In the genomic region with DNA sequence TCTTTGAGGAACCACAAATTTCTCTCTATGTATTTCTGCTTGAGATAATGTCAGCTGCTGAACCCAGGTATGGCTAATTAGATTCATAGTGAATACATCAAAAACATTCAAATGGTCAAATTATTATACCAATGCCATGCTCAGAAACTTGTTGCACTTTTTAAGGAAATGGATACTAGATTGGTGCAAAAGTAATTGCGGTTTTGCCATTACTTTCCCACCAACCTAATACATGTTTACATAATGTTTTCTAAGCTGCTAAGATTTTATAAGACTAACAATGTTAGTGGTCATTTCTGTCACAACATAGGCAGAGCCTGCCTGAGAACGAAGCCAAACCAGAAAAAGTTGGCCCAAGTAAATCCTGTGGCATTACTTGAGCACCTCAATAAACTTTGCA, we compare ENCODE assay signal across 28 cellular contexts.
"Had no signal": no experiment of that assay in that cellular context is flagged by ENCODE, and none has a peak within 500 bp of the region (broad histone marks: within the 10 kb centered on the region; RNA-seq: fewer than 3 reads in every experiment).

No MANE protein-coding gene starts in this region.

- H2AFZ ChIP-seq: hepatocyte had no signal

- H3K79me2 ChIP-seq: hepatocyte had no signal

- H3K36me3 ChIP-seq: colonic mucosa, esophagus muscularis mucosa, esophagus squamous epithelium, gastrocnemius medialis, gastroesophageal sphincter, heart left ventricle, heart right ventricle had no signal

- H3K27ac ChIP-seq: colonic mucosa, coronary artery, dorsolateral prefrontal cortex, epithelial cell of prostate, esophagus muscularis mucosa, esophagus squamous epithelium, foreskin keratinocyte, gastrocnemius medialis, gastroesophageal sphincter, heart left ventricle, heart right ventricle, hepatocyte had no signal

- H3K4me1 ChIP-seq: colonic mucosa, esophagus muscularis mucosa, esophagus squamous epithelium, foreskin keratinocyte, gastrocnemius medialis, gastroesophageal sphincter, heart left ventricle, heart right ventricle had no signal

- FAIRE-seq: endometrium, endothelial cell of umbilical vein, frontal cortex had no signal

- H3K27me3 ChIP-seq: colonic mucosa, dorsolateral prefrontal cortex, esophagus muscularis mucosa, esophagus squamous epithelium, foreskin keratinocyte, gastrocnemius medialis, gastroesophageal sphincter, heart left ventricle, heart right ventricle, hepatocyte had no signal

- ATAC-seq: effector memory CD8-positive, alpha-beta T cell; esophagus mucosa; foreskin keratinocyte; gastrocnemius medialis; gastroesophageal sphincter; heart left ventricle; heart right ventricle had no signal

- H3K9me3 ChIP-seq: colonic mucosa, esophagus muscularis mucosa, esophagus squamous epithelium, gastrocnemius medialis, gastroesophageal sphincter, heart left ventricle, heart right ventricle had no signal

- H3K4me2 ChIP-seq: hepatocyte had no signal

- H3K4me3 ChIP-seq: colonic mucosa, coronary artery, dorsolateral prefrontal cortex, esophagus muscularis mucosa, esophagus squamous epithelium, gastrocnemius medialis, gastroesophageal sphincter, heart left ventricle, heart right ventricle, hepatocyte had no signal

- DNase-seq: colonic mucosa; cortex of kidney; dermis blood vessel endothelial cell; dorsolateral prefrontal cortex; effector CD4-positive, alpha-beta T cell; effector CD8-positive, alpha-beta T cell; effector memory CD4-positive, alpha-beta T cell; effector memory CD8-positive, alpha-beta T cell; endodermal cell; erythroblast; esophagus squamous epithelium; foreskin fibroblast; foreskin keratinocyte; foreskin melanocyte; gastrocnemius medialis; glutamatergic neuron; head of caudate nucleus; heart left ventricle; heart right ventricle had no signal
